In genomic region chr20:37456948-37457347, GRCh38 we compare ENCODE assay signal across 8 cellular contexts.
"Had no signal": no experiment of that assay in that cellular context is flagged by ENCODE, and none has a peak within 500 bp of the region (broad histone marks: within the 10 kb centered on the region; RNA-seq: fewer than 3 reads in every experiment).

No MANE protein-coding gene starts in this region.

- DNase-seq: GDM1, GF-D8 had no signal

- ATAC-seq: GM12878 had no signal

- FAIRE-seq: G401.6, GM12878, GM12891, GM12892, GM18507, GM19239 had no signal

- H3K4me3 ChIP-seq: GM12878 had no signal
